In the genomic region with DNA sequence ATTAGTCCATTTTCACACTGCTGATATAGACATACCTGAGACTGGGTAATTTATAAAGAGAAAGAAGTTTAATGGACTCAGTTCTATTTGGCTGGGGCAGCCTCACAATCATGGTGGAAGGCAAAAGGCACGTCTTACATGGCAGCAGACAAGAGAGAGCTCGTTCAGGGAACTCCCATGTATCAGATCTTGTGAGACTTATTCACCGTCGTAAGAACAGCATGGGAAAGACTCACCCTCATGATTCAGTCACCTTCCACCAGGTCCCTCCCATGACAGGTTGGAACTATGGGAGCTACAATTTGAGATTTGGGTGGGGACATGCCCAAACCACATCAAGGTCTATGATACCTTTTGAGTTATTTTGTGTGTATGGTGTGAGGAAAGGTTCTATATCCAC, we compare ENCODE assay signal across 22 cellular contexts.
"Had no signal": no experiment of that assay in that cellular context is flagged by ENCODE, and none has a peak within 500 bp of the region (broad histone marks: within the 10 kb centered on the region; RNA-seq: fewer than 3 reads in every experiment).

No MANE protein-coding gene starts in this region.

- H3K4me3 ChIP-seq: breast epithelium, MG63 had no signal

- H3K9me3 ChIP-seq: breast epithelium had no signal

- ATAC-seq: activated CD4-positive, CD25-positive, alpha-beta regulatory T cell treated with anti-CD3 and anti-CD28 coated beads, Interleukin-2, amount 50 U/mL, for 24 hours; activated T-helper 17 cell treated with anti-CD3 and anti-CD28 coated beads, Interleukin-2, amount 50 U/mL, for 72 hours; PC-3 had no signal

- H3K4me1 ChIP-seq: breast epithelium had no signal

- DNase-seq: activated CD4-positive, alpha-beta T cell treated with anti-CD3 and anti-CD28 coated beads for 4 hours; activated CD4-positive, alpha-beta T cell treated with anti-CD3 and anti-CD28 coated beads, Interleukin-2, amount 50 U/mL, for 48 hours; activated gamma-delta T cell; activated naive CD4-positive, alpha-beta T cell treated with anti-CD3 and anti-CD28 coated beads for 36 hours; activated naive CD8-positive, alpha-beta T cell treated with anti-CD3 and anti-CD28 coated beads for 36 hours; activated T-cell treated with anti-CD3 and anti-CD28 coated beads for 4 hours; anterior cingulate cortex; MG63; MV-4-11; NCI-H1092 treated with DMSO at 0.1 percent for 48 hours; NCI-H1417 treated with DMSO at 0.1 percent for 48 hours; NCI-H1694; NCI-H2029; NCI-H510A treated with DMSO at 0.1 percent for 48 hours; NCI-H69; PC-3; SHP77 treated with DMSO at 0.1 percent for 48 hours had no signal

- FAIRE-seq: RCC 7860 had no signal

- H3K27me3 ChIP-seq: breast epithelium, MG63 had no signal

- H3K36me3 ChIP-seq: breast epithelium, MG63 had no signal

- H3K27ac ChIP-seq: KMS-11 had no signal
